Comparison of ENCODE assay signal across 16 cellular contexts in genomic region chr22:46977656-46978343, GRCh38.
"Had no signal": no experiment of that assay in that cellular context is flagged by ENCODE, and none has a peak within 500 bp of the region (broad histone marks: within the 10 kb centered on the region; RNA-seq: fewer than 3 reads in every experiment).

No MANE protein-coding gene starts in this region.

- FAIRE-seq: astrocyte had no signal

- H3K9me3 ChIP-seq: lower lobe of right lung, psoas muscle, upper lobe of right lung had no signal

- H3K9me3 Mint-ChIP-seq: activated CD4-positive, alpha-beta memory T cell treated with anti-CD3 and anti-CD28 coated beads, Interleukin-2, amount 10 ng/mL, durations not matched to agents 7 days and 5 days; T-cell had no signal

- H3K27me3 Mint-ChIP-seq: activated CD4-positive, alpha-beta memory T cell treated with anti-CD3 and anti-CD28 coated beads, Interleukin-2, amount 10 ng/mL, durations not matched to agents 7 days and 5 days; activated CD4-positive, alpha-beta T cell treated with anti-CD3 and anti-CD28 coated beads for 36 hours; naive thymus-derived CD4-positive, alpha-beta T cell; T-cell had no signal

- ATAC-seq: activated CD4-positive, alpha-beta T cell treated with anti-CD3 and anti-CD28 coated beads for 36 hours; left cardiac atrium; lower lobe of right lung; naive thymus-derived CD4-positive, alpha-beta T cell; psoas muscle; T-cell; upper lobe of right lung had no signal

- H3K4me1 ChIP-seq: lower lobe of right lung, psoas muscle, upper lobe of right lung had no signal

- H3K4me3 Mint-ChIP-seq: activated CD4-positive, alpha-beta memory T cell treated with anti-CD3 and anti-CD28 coated beads, Interleukin-2, amount 10 ng/mL, durations not matched to agents 7 days and 5 days; activated CD4-positive, alpha-beta T cell treated with anti-CD3 and anti-CD28 coated beads for 36 hours; naive thymus-derived CD4-positive, alpha-beta T cell; T-cell had no signal

- H3K27me3 ChIP-seq: upper lobe of right lung had no signal

- DNase-seq: activated CD4-positive, alpha-beta memory T cell treated with anti-CD3 and anti-CD28 coated beads, Interleukin-2, amount 10 ng/mL, durations not matched to agents 7 days and 5 days; activated CD4-positive, alpha-beta T cell treated with anti-CD3 and anti-CD28 coated beads for 36 hours; activated naive CD4-positive, alpha-beta T cell; hypothalamus; left cardiac atrium; lower lobe of right lung; naive thymus-derived CD4-positive, alpha-beta T cell; nucleus accumbens; psoas muscle; stimulated activated CD4-positive, alpha-beta T cell treated with anti-CD3 and anti-CD28 coated beads, Interleukin-12 subunit alpha, Interleukin-12 subunit beta, amount 100 ng/mL, for 4 hours; stimulated activated naive CD4-positive, alpha-beta T cell treated with Interleukin-2 at 50 U/mL for 16 hours; T-cell; T1000; upper lobe of right lung had no signal

- H3K27ac Mint-ChIP-seq: activated CD4-positive, alpha-beta memory T cell treated with anti-CD3 and anti-CD28 coated beads, Interleukin-2, amount 10 ng/mL, durations not matched to agents 7 days and 5 days; activated CD4-positive, alpha-beta T cell treated with anti-CD3 and anti-CD28 coated beads for 36 hours; naive thymus-derived CD4-positive, alpha-beta T cell had no signal

- H3K4me3 ChIP-seq: lower lobe of right lung, psoas muscle, upper lobe of right lung had no signal

- H3K27ac ChIP-seq: lower lobe of right lung, psoas muscle, upper lobe of right lung, VCaP had no signal

- H3K4me1 Mint-ChIP-seq: activated CD4-positive, alpha-beta memory T cell treated with anti-CD3 and anti-CD28 coated beads, Interleukin-2, amount 10 ng/mL, durations not matched to agents 7 days and 5 days; activated CD4-positive, alpha-beta T cell treated with anti-CD3 and anti-CD28 coated beads for 36 hours had no signal
